1 cellular context compared by ENCODE assay signal in genomic region chr11:111878766-111879636, GRCh38.
A peak's percentile ranks its signal among the peaks of the same experiment; 100 is the strongest.
TF ChIP-seq lines count a peak whose summit lies in the region.

Gene CFAP68, plus strand, starts transcription at chr11:111879541. Its CDS starts 20 bp downstream, at chr11:111879561.
A gene with protein sequence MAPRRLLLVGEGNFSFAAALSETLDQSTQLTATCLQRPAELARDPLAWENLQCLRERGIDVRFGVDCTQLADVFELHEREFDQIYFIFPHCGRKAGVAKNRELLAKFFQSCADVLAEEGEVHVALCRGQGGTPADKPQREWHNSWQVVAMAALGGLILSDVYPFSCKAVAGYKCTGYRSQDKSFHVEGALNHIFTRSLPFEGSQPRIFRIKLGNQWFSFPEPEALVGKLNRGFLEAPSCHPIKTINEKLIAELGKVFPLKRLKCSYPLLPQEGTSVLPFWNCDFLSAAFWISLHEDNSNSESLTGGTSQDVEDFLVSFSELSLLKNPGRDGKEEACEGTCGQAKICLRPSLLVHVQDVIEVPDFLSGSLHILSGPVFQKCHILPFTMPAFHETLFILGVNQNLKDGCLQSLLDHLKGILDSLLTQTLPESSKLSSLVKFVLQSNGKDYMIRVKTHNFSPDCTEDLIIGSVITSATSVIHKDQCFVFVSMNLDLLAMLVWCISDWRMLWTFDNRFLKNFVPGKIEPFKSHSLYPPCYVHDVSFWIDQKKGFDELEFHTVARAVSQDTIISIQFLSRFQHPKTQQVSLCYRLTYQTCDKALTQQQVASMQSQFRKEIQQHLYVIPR (minus strand): TSS chr11:111879165. CDS start chr11:111879132, 33 bp downstream.

TF ChIP-seq in HEK293, 187 proteins besides CTCF, POLR2A, EP300 and RAD21 (continued from another document and continues in another):
- TF ChIP-seq, protein P1, sequence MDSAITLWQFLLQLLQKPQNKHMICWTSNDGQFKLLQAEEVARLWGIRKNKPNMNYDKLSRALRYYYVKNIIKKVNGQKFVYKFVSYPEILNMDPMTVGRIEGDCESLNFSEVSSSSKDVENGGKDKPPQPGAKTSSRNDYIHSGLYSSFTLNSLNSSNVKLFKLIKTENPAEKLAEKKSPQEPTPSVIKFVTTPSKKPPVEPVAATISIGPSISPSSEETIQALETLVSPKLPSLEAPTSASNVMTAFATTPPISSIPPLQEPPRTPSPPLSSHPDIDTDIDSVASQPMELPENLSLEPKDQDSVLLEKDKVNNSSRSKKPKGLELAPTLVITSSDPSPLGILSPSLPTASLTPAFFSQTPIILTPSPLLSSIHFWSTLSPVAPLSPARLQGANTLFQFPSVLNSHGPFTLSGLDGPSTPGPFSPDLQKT (IDR thresholded peaks at IDR 0.05; ENCODE audit: borderline replicate concordance, low read depth, low read length) = no peak
- TF ChIP-seq, protein P2, sequence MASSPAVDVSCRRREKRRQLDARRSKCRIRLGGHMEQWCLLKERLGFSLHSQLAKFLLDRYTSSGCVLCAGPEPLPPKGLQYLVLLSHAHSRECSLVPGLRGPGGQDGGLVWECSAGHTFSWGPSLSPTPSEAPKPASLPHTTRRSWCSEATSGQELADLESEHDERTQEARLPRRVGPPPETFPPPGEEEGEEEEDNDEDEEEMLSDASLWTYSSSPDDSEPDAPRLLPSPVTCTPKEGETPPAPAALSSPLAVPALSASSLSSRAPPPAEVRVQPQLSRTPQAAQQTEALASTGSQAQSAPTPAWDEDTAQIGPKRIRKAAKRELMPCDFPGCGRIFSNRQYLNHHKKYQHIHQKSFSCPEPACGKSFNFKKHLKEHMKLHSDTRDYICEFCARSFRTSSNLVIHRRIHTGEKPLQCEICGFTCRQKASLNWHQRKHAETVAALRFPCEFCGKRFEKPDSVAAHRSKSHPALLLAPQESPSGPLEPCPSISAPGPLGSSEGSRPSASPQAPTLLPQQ (tag by site-specific recombination; IDR thresholded peaks at IDR 0.05) = no peak; the same call in 1 of the 2 replicates
- TF ChIP-seq ZNF157 (tag by site-specific recombination; IDR thresholded peaks at IDR 0.05) = no peak
- no peak for TF ChIP-seq ZNF830 (tag by site-specific recombination; IDR thresholded peaks at IDR 0.05; ENCODE audit: low read depth)
- peak; percentile 28; the same call in 1 of the 2 replicates for TF ChIP-seq ZNF600 (tag by site-specific recombination; IDR thresholded peaks at IDR 0.05)
- TF ChIP-seq ZNF529 (tag by site-specific recombination; IDR thresholded peaks at IDR 0.05; ENCODE audit: insufficient replicate concordance) = no peak
- no peak for TF ChIP-seq ZNF747 (tag by site-specific recombination; IDR thresholded peaks at IDR 0.05)
- no peak for TF ChIP-seq ZNF214 (tag by site-specific recombination; IDR thresholded peaks at IDR 0.05; ENCODE audit: borderline replicate concordance)
- TF ChIP-seq BCL11A (tag by site-specific recombination; IDR thresholded peaks at IDR 0.05; ENCODE audit: low read depth) = no peak
- peak; percentile 95 for TF ChIP-seq ZBTB11 (tag by site-specific recombination; conservative IDR thresholded peaks at IDR 0.05; ENCODE audit: low read depth)
- no peak for TF ChIP-seq ZNF544 (tag by site-specific recombination; IDR thresholded peaks at IDR 0.05)
- no peak for TF ChIP-seq ZNF560 (tag by site-specific recombination; IDR thresholded peaks at IDR 0.05; ENCODE audit: borderline replicate concordance)
- TF ChIP-seq GLI4 (tag by site-specific recombination; IDR thresholded peaks at IDR 0.05) = no peak
- peak; percentile 80 for TF ChIP-seq SP2 (tag by site-specific recombination; IDR thresholded peaks at IDR 0.05)
- TF ChIP-seq ZSCAN23 (tag by site-specific recombination; IDR thresholded peaks at IDR 0.05) = no peak
- TF ChIP-seq ZNF473 (tag by site-specific recombination; IDR thresholded peaks at IDR 0.05) = no peak
- no peak for TF ChIP-seq ZNF23 (tag by site-specific recombination; IDR thresholded peaks at IDR 0.05; ENCODE audit: borderline replicate concordance)
- no peak for TF ChIP-seq ZNF837 (tag by site-specific recombination; IDR thresholded peaks at IDR 0.05)
- TF ChIP-seq ZNF629 (tag by site-specific recombination; IDR thresholded peaks at IDR 0.05) = peak; percentile 100
- TF ChIP-seq WT1 (tag by site-specific recombination; IDR thresholded peaks at IDR 0.05) = 0 out of 2 replicates have a peak, but pooled peaks have one; percentile 24
- TF ChIP-seq ZNF585B (tag by site-specific recombination; IDR thresholded peaks at IDR 0.05) = no peak
- TF ChIP-seq ZNF132 (tag by site-specific recombination; IDR thresholded peaks at IDR 0.05; ENCODE audit: borderline replicate concordance) = no peak
- TF ChIP-seq ZNF140 (tag by site-specific recombination; IDR thresholded peaks at IDR 0.05) = no peak
- TF ChIP-seq ZNF426 (tag by site-specific recombination; IDR thresholded peaks at IDR 0.05) = no peak
- TF ChIP-seq ZNF777 (tag by site-specific recombination; IDR thresholded peaks at IDR 0.05; ENCODE audit: borderline replicate concordance) = no peak
- 0 out of 2 replicates have a peak, but pooled peaks have one; percentile 16 for TF ChIP-seq ZNF362 (tag by site-specific recombination; IDR thresholded peaks at IDR 0.05)
- TF ChIP-seq EGR2 (tag by site-specific recombination; IDR thresholded peaks at IDR 0.05; ENCODE audit: low read depth) = no peak
- TF ChIP-seq ZNF221 (tag by site-specific recombination; IDR thresholded peaks at IDR 0.05; ENCODE audit: borderline replicate concordance) = no peak
- no peak for TF ChIP-seq ZNF521 (tag by site-specific recombination; IDR thresholded peaks at IDR 0.05)
- TF ChIP-seq ZNF2 (tag by site-specific recombination; IDR thresholded peaks at IDR 0.05) = peak; percentile 56; the same call in 1 of the 2 replicates
- TF ChIP-seq ZFP69B (tag by site-specific recombination; IDR thresholded peaks at IDR 0.05) = no peak
- TF ChIP-seq ZBTB49 (tag by site-specific recombination; IDR thresholded peaks at IDR 0.05; ENCODE audit: low read depth) = no peak
- no peak; the same call in 1 of the 2 replicates for TF ChIP-seq ZNF146 (tag by site-specific recombination; IDR thresholded peaks at IDR 0.05)
- TF ChIP-seq MEIS1 (CRISPR knock-in tag; IDR thresholded peaks at IDR 0.05; ENCODE audit: borderline replicate concordance) = no peak
- no peak for TF ChIP-seq ZNF48 (tag by site-specific recombination; IDR thresholded peaks at IDR 0.05)
- no peak for TF ChIP-seq ZFP3 (tag by site-specific recombination; IDR thresholded peaks at IDR 0.05; ENCODE audit: low read depth)
- TF ChIP-seq ZBTB20 (tag by site-specific recombination; IDR thresholded peaks at IDR 0.05) = no peak
- peak; percentile 86 for TF ChIP-seq ZBTB6 (tag by site-specific recombination; IDR thresholded peaks at IDR 0.05)
- no peak for TF ChIP-seq ZNF16 (tag by site-specific recombination; IDR thresholded peaks at IDR 0.05; ENCODE audit: low read depth)
- no peak for TF ChIP-seq ZBTB48 (tag by site-specific recombination; IDR thresholded peaks at IDR 0.05)
- no peak for TF ChIP-seq ZNF555 (tag by site-specific recombination; conservative IDR thresholded peaks at IDR 0.05)
- TF ChIP-seq ZNF677 (tag by site-specific recombination; IDR thresholded peaks at IDR 0.05) = no peak
- no peak for TF ChIP-seq ZNF169 (tag by site-specific recombination; IDR thresholded peaks at IDR 0.05)
- no peak for TF ChIP-seq ZNF280C (tag by site-specific recombination; IDR thresholded peaks at IDR 0.05)
- TF ChIP-seq TSHZ1 (tag by site-specific recombination; IDR thresholded peaks at IDR 0.05; ENCODE audit: borderline replicate concordance) = no peak
- no peak for TF ChIP-seq HOXC10 (CRISPR knock-in tag; IDR thresholded peaks at IDR 0.05)
- TF ChIP-seq ZNF558 (tag by site-specific recombination; IDR thresholded peaks at IDR 0.05) = no peak
- TF ChIP-seq ZNF530 (tag by site-specific recombination; IDR thresholded peaks at IDR 0.05; ENCODE audit: low read depth) = no peak
- no peak for TF ChIP-seq OSR2 (tag by site-specific recombination; IDR thresholded peaks at IDR 0.05)
